In the genomic region with DNA sequence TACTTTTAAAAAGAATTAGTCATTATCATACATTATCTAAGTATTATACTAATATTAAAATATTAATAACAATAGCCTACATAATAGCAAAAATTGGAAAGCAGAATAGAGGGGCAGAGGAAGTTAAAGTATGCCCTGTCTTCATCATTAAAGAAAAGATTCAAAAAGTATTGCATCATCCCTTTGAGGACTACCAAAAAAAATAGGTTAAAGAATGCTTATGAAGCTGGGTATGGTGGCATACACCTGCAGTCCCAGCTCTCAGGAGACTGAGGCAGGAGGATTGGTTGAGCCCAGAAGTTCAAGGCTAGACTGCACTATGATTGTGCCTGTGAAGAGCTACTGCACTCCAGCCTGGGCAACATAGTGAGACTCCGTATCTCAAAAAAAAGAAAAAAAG, we compare ENCODE assay signal across 7 cellular contexts.
"Had no signal": no experiment of that assay in that cellular context is flagged by ENCODE, and none has a peak within 500 bp of the region (broad histone marks: within the 10 kb centered on the region; RNA-seq: fewer than 3 reads in every experiment).

No MANE protein-coding gene starts in this region.

- H3K27ac ChIP-seq: KMS-11 had no signal

- H3K4me2 ChIP-seq: GM23338, KMS-11 had no signal

- H3K27me3 Mint-ChIP-seq: IgD-negative memory B cell had no signal

- H2AFZ ChIP-seq: GM23338 had no signal

- H3K27ac Mint-ChIP-seq: GM23338, H9 had no signal

- FAIRE-seq: H1, H54 had no signal

- DNase-seq: H9, HCEC 1CT had no signal

- H3K4me3 Mint-ChIP-seq: GM23338, H9, IgD-negative memory B cell had no signal

- H3K9me3 Mint-ChIP-seq: GM23338, H9, IgD-negative memory B cell had no signal

- H3K4me3 ChIP-seq: GM23338 had no signal

- H3K9ac ChIP-seq: KMS-11 had no signal

- ATAC-seq: GM23338 had no signal
